ENCODE assay signal across 18 cellular contexts in genomic region chr21:32717851-32718316, GRCh38. TPM values are rescaled to one million over a fixed set of nuclear protein-coding genes. Genes with fewer than 3 reads are reported as not detected.
DNase-seq lines count a peak whose midpoint lies in the region; FAIRE-seq and TF ChIP-seq lines count a peak whose summit lies in the region.
"Had no signal": no experiment of that assay in that cellular context is flagged by ENCODE, and none has a peak within 500 bp of the region (broad histone marks: within the 10 kb centered on the region; RNA-seq: fewer than 3 reads in every experiment).

No MANE protein-coding gene starts in this region.

- no peak overlapping the region for H2BK120ac ChIP-seq in H1 (replicated peaks; ENCODE audit: low read depth, low read length)

- no peak overlapping the region for H3K4me3 Mint-ChIP-seq in neural progenitor cell
- H3K4me3 Mint-ChIP-seq: endodermal cell had no signal

- peaks cover 18% of the 10 kb centered on the region for H3K4me1 Mint-ChIP-seq in neural progenitor cell
- H3K4me1 Mint-ChIP-seq: endodermal cell had no signal

- H3K4me1 ChIP-seq in HEK293 (ENCODE audit: control insufficient read depth, insufficient read depth, low read length) (peaks cover 19% of the 10 kb centered on the region), H1 (replicated peaks in 1 of 4; ENCODE audit: control insufficient read depth in 3 of 4, insufficient read depth in 4 of 4, low read length in 3 of 4) (no peaks in the 10 kb centered on the region), neural progenitor cell (peaks cover 12% of the 10 kb centered on the region), SJCRH30 (no peaks in the 10 kb centered on the region)
- H3K4me1 ChIP-seq: BLaER1, SJSA1 had no signal

- DNase-seq in NOMO-1 treated with dmso at 0.1 percent for 144 hours (lab: John Stamatoyannopoulos, UW; ENCODE audit: unreplicated experiment) (peak; percentile 48), H1 (ENCODE audit: low read depth in 1 of 2, low spot score in 2 of 2) (no peak), neural progenitor cell (ENCODE audit: low spot score) (peak; percentile 58), amygdala (lab: John Stamatoyannopoulos, UW) (no peak), ureter (ENCODE audit: low spot score) (no peak), D721Med (ENCODE audit: insufficient read length, low spot score) (no peak), SJCRH30 (no peak)
- DNase-seq: brain microvascular endothelial cell; DND-41; endodermal cell; NCI-H2081; NCI-H774; stimulated activated CD4-positive, alpha-beta T cell treated with anti-CD3 and anti-CD28 coated beads, Interleukin-4, amount 100 ng/mL, for 1 hour had no signal

- no peak for TF ChIP-seq POLR2A in H1 (IDR thresholded peaks at IDR 0.05; ENCODE audit: control extremely low read depth in 1 of 2, low read depth in 2 of 2, low read length in 2 of 2)

- H4K91ac ChIP-seq in H1 (replicated peaks; ENCODE audit: insufficient read length, low read length), result no peak overlapping the region

- no peak overlapping the region for H3K14ac ChIP-seq in H1 (ENCODE audit: insufficient read length)

- H3K79me2 ChIP-seq in H1 (ENCODE audit: control insufficient read depth in 1 of 2, insufficient read depth in 2 of 2, low read length in 2 of 2), result no peaks in the 10 kb centered on the region
- no peaks in the 10 kb centered on the region for H3K79me2 ChIP-seq in neural progenitor cell (ENCODE audit: low read depth)

- H4K5ac ChIP-seq in H1 (ENCODE audit: insufficient read length, low read depth, low read length), result no peak overlapping the region

- H3K27me3 Mint-ChIP-seq in neural progenitor cell (ENCODE audit: insufficient read depth, low read depth), result no peaks in the 10 kb centered on the region

- H3K23me2 ChIP-seq in H1 (ENCODE audit: low read depth, low read length), result no peaks in the 10 kb centered on the region

- H2AFZ ChIP-seq in H1 (ENCODE audit: low read length), result no peak overlapping the region
- H2AFZ ChIP-seq in neural progenitor cell (replicated peaks), result no peak overlapping the region

- peaks cover 8% of the 10 kb centered on the region for H3F3A ChIP-seq in neural progenitor cell (ENCODE audit: low read depth)

- H3K4ac ChIP-seq in H1 (replicated peaks; ENCODE audit: insufficient read length, low read depth, low read length), result peak overlapping the region; percentile 77

- H2BK20ac ChIP-seq in H1 (ENCODE audit: low read length), result no peak overlapping the region

- H3K27ac ChIP-seq in HEK293 (ENCODE audit: extremely low read depth, low read depth, low read length) (peak overlapping the region; percentile 51), H1 (ENCODE audit: low read depth, low read length) (no peak overlapping the region), neural progenitor cell (peak overlapping the region; percentile 12), SJCRH30 (no peak overlapping the region)
- H3K27ac ChIP-seq: BLaER1, brain microvascular endothelial cell, SJSA1 had no signal

- CTCF ChIA-PET in HEK293 (lab: Yijun Ruan, JAX), result interaction anchor here (1.3 kb wide), 1 partner anchor 9 kb away, joined by 5 read pairs; no protein-coding TSS in a partner anchor
- CTCF ChIA-PET in H1 (lab: Charles Lee; ENCODE audit: partially characterized antibody), result interaction anchor here (0.6 to 1.1 kb wide), 5 partner anchors 9 to 65 kb away, joined by 3 to 6 read pairs (median 3); no protein-coding TSS in a partner anchor

- TF ChIP-seq CTCF in HEK293 (tag by site-specific recombination; IDR thresholded peaks at IDR 0.05), result no peak
- TF ChIP-seq CTCF in H1 (IDR thresholded peaks at IDR 0.05; ENCODE audit: control extremely low read depth in 1 of 3, insufficient read depth in 1 of 3, low read depth in 1 of 3, low read length in 3 of 3), result no peak
- TF ChIP-seq CTCF in neural progenitor cell (IDR thresholded peaks at IDR 0.05), result no peak
- no peak for TF ChIP-seq CTCF in D721Med (IDR thresholded peaks at IDR 0.05; ENCODE audit: insufficient read depth, missing control alignments)

- peaks cover 4% of the 10 kb centered on the region for H3K9me3 Mint-ChIP-seq in neural progenitor cell
- H3K9me3 Mint-ChIP-seq: endodermal cell had no signal

- no peaks in the 10 kb centered on the region for H3K9me3 ChIP-seq in HEK293 (ENCODE audit: control insufficient read depth, insufficient read depth, low read depth, low read length)
- no peaks in the 10 kb centered on the region for H3K9me3 ChIP-seq in H1 (ENCODE audit: insufficient read depth in 2 of 2, low read depth in 1 of 2, low read length in 1 of 2)
- no peaks in the 10 kb centered on the region for H3K9me3 ChIP-seq in neural progenitor cell (ENCODE audit: low read depth)
- no peaks in the 10 kb centered on the region for H3K9me3 ChIP-seq in SJCRH30 (replicated peaks)
- H3K9me3 ChIP-seq: BLaER1, SJSA1 had no signal

- no peak for TF ChIP-seq RAD21 in H1 (IDR thresholded peaks at IDR 0.05 in 1 of 2, conservative IDR thresholded peaks at IDR 0.05 in 1 of 2; ENCODE audit: low read depth in 2 of 2, low read length in 2 of 2)

- H2BK15ac ChIP-seq in H1 (ENCODE audit: low read length), result no peak overlapping the region

- H3K18ac ChIP-seq in H1 (ENCODE audit: extremely low read depth, low read length), result no peak overlapping the region

- FAIRE-seq in H1 (lab: Jason Lieb, UNC) (no peak), D721Med (lab: Jason Lieb, UNC) (no peak)
- FAIRE-seq: islet of Langerhans, TTC549 had no signal

- WGBS in H1 (ENCODE audit: extremely low coverage in 1 of 2, insufficient coverage in 1 of 2, insufficient read length in 1 of 2, insufficient replicate concordance in 2 of 2, low coverage in 1 of 2, low lambda C conversion rate in 2 of 2, missing lambda C conversion rate in 1 of 2), 2 experiments, result 92% methylated on average over 2 of the region's 2 CpGs; no CpG with 5 or more reads in 1 of the 2 experiments

- no peak overlapping the region for H3K4me3 ChIP-seq in HEK293 (ENCODE audit: low read depth, low read length)
- no peak overlapping the region for H3K4me3 ChIP-seq in H1 (ENCODE audit: extremely low read depth in 1 of 4, insufficient read depth in 2 of 4, low read depth in 3 of 4, low read length in 4 of 4)
- H3K4me3 ChIP-seq in neural progenitor cell, result no peak overlapping the region
- no peak overlapping the region for H3K4me3 ChIP-seq in SJCRH30
- H3K4me3 ChIP-seq: BLaER1, SJSA1 had no signal

- no peak overlapping the region for H4K8ac ChIP-seq in H1 (ENCODE audit: extremely low read depth, insufficient read depth, low read length)

- H3K79me1 ChIP-seq in H1 (ENCODE audit: low read depth, low read length), result 0 out of 2 replicates have a peak, but pooled peaks cover 2% of the 10 kb centered on the region

- POLR2A ChIA-PET in HEK293 (lab: Yijun Ruan, JAX) (interaction anchor here (1.0 to 2.0 kb wide), 2 partner anchors 10 to 54 kb away, joined by 6 to 12 read pairs; partner anchors contain the start of genes PAXBP1 and SYNJ1), H1 (lab: Charles Lee; ENCODE audit: partially characterized antibody) (interaction anchor here (1.4 kb wide), 1 partner anchor 10 kb away, joined by 6 read pairs; the partner anchor contains the start of gene SYNJ1)

- H4K20me1 ChIP-seq in H1 (replicated peaks in 1 of 2; ENCODE audit: control insufficient read depth in 1 of 2, insufficient read depth in 2 of 2, low read length in 2 of 2), result no peaks in the 10 kb centered on the region
- H4K20me1 ChIP-seq in neural progenitor cell (ENCODE audit: low read depth), result no peaks in the 10 kb centered on the region

- no peak overlapping the region for H2BK12ac ChIP-seq in H1 (ENCODE audit: low read depth, low read length)

- H2BK5ac ChIP-seq in H1 (ENCODE audit: low read depth, low read length), result no peak overlapping the region

- peaks cover 4% of the 10 kb centered on the region for H3K36me3 Mint-ChIP-seq in neural progenitor cell

- H3K27ac Mint-ChIP-seq in neural progenitor cell, result peak overlapping the region; percentile 83
- H3K27ac Mint-ChIP-seq: endodermal cell had no signal

- H3K36me3 ChIP-seq in HEK293 (ENCODE audit: control insufficient read depth in 2 of 2, insufficient read depth in 1 of 2, low read length in 2 of 2) (peaks cover 0 to 3% of the 10 kb centered on the region in 2 experiments; a peak in 1 of 3 replicates), H1 (ENCODE audit: control insufficient read depth in 2 of 4, insufficient read depth in 4 of 4, low read length in 3 of 4) (no peaks in the 10 kb centered on the region), neural progenitor cell (no peaks in the 10 kb centered on the region), SJCRH30 (peaks cover 7% of the 10 kb centered on the region)
- H3K36me3 ChIP-seq: brain microvascular endothelial cell had no signal

- H3K9ac ChIP-seq in H1 (replicated peaks in 1 of 4; ENCODE audit: extremely low read depth in 1 of 4, low read depth in 3 of 4, low read length in 3 of 4) (no peak overlapping the region), neural progenitor cell (no peak overlapping the region)
- H3K9ac ChIP-seq: BLaER1 had no signal

- H3K4me2 ChIP-seq in H1 (ENCODE audit: insufficient read depth in 1 of 2, low read depth in 2 of 2, low read length in 2 of 2), result no peak overlapping the region
- peak overlapping the region; percentile 51 for H3K4me2 ChIP-seq in neural progenitor cell
- H3K4me2 ChIP-seq: BLaER1 had no signal

- H3K27me3 ChIP-seq in H1 (replicated peaks in 1 of 4; ENCODE audit: control insufficient read depth in 3 of 4, extremely low read depth in 1 of 4, insufficient read depth in 3 of 4, low read length in 3 of 4) (no peaks in the 10 kb centered on the region), neural progenitor cell (no peaks in the 10 kb centered on the region), SJCRH30 (no peaks in the 10 kb centered on the region)
- H3K27me3 ChIP-seq: BLaER1, brain microvascular endothelial cell, SJSA1 had no signal

- H3K56ac ChIP-seq in H1 (replicated peaks; ENCODE audit: insufficient read length, low read depth, low read length), result no peak overlapping the region

- TF ChIP-seq EP300 in H1 (IDR thresholded peaks at IDR 0.05; ENCODE audit: borderline replicate concordance in 1 of 2, low read depth in 2 of 2, low read length in 2 of 2), result no peak

- no peak overlapping the region for H3K23ac ChIP-seq in H1 (ENCODE audit: insufficient read length)

- H2AK5ac ChIP-seq in H1 (ENCODE audit: low read depth, low read length), result no peak overlapping the region

RNA-seq across cellular contexts. Expression of gene SYNJ1, which starts 9.9 kb away (rescaled TPM):
- 4.0 and 4.3 TPM in 2 replicates for total RNA-seq in H1 (2021; fragmentation: NEBNext Ultra II Directional; extraction: Animal tissue kit (Norgen Biotek cat#: 25700))
- polyA plus RNA-seq in H1 (2011; rRNA removed), result 1.3 and 1.6 TPM in 2 replicates
- polyA plus RNA-seq in H1 (2011; cell fraction: cytosol; rRNA removed), result 1.4 TPM
- 4.5 TPM for polyA plus RNA-seq in H1 (2011; cell fraction: nucleus; rRNA removed)
- polyA plus RNA-seq in H1 (2012, experiment 1 of 2), result 1.1 to 2.0 TPM (median 1.4 TPM) in 4 replicates
- 0.12 TPM for polyA plus RNA-seq in H1 (2012, experiment 2 of 2)
- 2.1 TPM for polyA plus RNA-seq in H1 (2013, experiment 1 of 2)
- 1.3 TPM for polyA plus RNA-seq in H1 (2013, experiment 2 of 2)
- 3.0 and 3.4 TPM in 2 replicates for polyA minus RNA-seq in H1 (2011; rRNA and poly(A)+ RNA removed)
- 1.5 TPM for polyA minus RNA-seq in H1 (2011; cell fraction: cytosol; rRNA and poly(A)+ RNA removed)
- polyA minus RNA-seq in H1 (2011; cell fraction: nucleus; rRNA and poly(A)+ RNA removed), result 5.0 TPM
- total RNA-seq in neural progenitor cell (ENCODE audit: low replicate concordance), result 2.0 and 4.1 TPM in 2 replicates
- total RNA-seq in ureter, result 19.1 TPM
- total RNA-seq in SJCRH30 (2014; rRNA removed; shearing (Covaris generic)), result 8.9 and 9.7 TPM in 2 replicates

RNA-seq across cellular contexts. Expression of gene PAXBP1, which starts 53.7 kb away (rescaled TPM):
- total RNA-seq in H1 (2021; fragmentation: NEBNext Ultra II Directional; extraction: Animal tissue kit (Norgen Biotek cat#: 25700)), result 58.5 and 64.0 TPM in 2 replicates
- 11.4 and 21.2 TPM in 2 replicates for polyA plus RNA-seq in H1 (2011; rRNA removed)
- 28.6 TPM for polyA plus RNA-seq in H1 (2011; cell fraction: cytosol; rRNA removed)
- 33.7 TPM for polyA plus RNA-seq in H1 (2011; cell fraction: nucleus; rRNA removed)
- 23.8 to 47.4 TPM (median 30.0 TPM) in 4 replicates for polyA plus RNA-seq in H1 (2012, experiment 1 of 2)
- polyA plus RNA-seq in H1 (2012, experiment 2 of 2), result 2.3 TPM
- polyA plus RNA-seq in H1 (2013, experiment 1 of 2), result 65.9 TPM
- polyA plus RNA-seq in H1 (2013, experiment 2 of 2), result 53.5 TPM
- 25.3 and 42.8 TPM in 2 replicates for polyA minus RNA-seq in H1 (2011; rRNA and poly(A)+ RNA removed)
- 26.2 TPM for polyA minus RNA-seq in H1 (2011; cell fraction: cytosol; rRNA and poly(A)+ RNA removed)
- polyA minus RNA-seq in H1 (2011; cell fraction: nucleus; rRNA and poly(A)+ RNA removed), result 94.0 TPM
- total RNA-seq in neural progenitor cell (ENCODE audit: low replicate concordance) (121 and 193 TPM in 2 replicates), ureter (55.2 TPM)
- total RNA-seq in SJCRH30 (2014; rRNA removed; shearing (Covaris generic)), result 67.5 and 81.7 TPM in 2 replicates

Comparison
In these comparisons a context has a peak if more than half of its experiments do, and no peak if none do; other contexts are left out.
1. H3K27ac ChIP-seq: peak in HEK293 (single experiment) and neural progenitor cell (single experiment); none in H1 (single experiment) and SJCRH30 (single experiment).
2. DNase-seq: peak in NOMO-1 treated with dmso at 0.1 percent for 144 hours (single experiment) and neural progenitor cell (single experiment); none in H1 (0 of 2), amygdala (0 of 56), ureter (single experiment), D721Med (single experiment) and SJCRH30 (0 of 2).
3. Of the 6 proteins assayed by ChIP-seq in both HEK293 and H1: peak only in HEK293: ATF2; only in H1: none; in both: none; in neither: 5.